1 cellular context compared by ENCODE assay signal in genomic region chr19:44002212-44002565, GRCh38.
TF ChIP-seq lines count a peak whose summit lies in the region.

No MANE protein-coding gene starts in this region.

TF ChIP-seq in K562, 482 proteins besides CTCF, POLR2A, EP300 and RAD21:
- TF ChIP-seq ZNF311 (CRISPR knock-in tag; IDR thresholded peaks at IDR 0.05), result no peak
- TF ChIP-seq, protein P1, sequence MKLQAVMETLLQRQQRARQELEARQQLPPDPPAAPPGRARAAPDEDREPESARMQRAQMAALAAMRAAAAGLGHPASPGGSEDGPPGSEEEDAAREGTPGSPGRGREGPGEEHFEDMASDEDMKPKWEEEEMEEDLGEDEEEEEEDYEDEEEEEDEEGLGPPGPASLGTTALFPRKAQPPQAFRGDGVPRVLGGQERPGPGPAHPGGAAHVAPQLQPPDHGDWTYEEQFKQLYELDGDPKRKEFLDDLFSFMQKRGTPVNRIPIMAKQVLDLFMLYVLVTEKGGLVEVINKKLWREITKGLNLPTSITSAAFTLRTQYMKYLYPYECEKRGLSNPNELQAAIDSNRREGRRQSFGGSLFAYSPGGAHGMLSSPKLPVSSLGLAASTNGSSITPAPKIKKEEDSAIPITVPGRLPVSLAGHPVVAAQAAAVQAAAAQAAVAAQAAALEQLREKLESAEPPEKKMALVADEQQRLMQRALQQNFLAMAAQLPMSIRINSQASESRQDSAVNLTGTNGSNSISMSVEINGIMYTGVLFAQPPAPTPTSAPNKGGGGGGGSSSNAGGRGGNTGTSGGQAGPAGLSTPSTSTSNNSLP (IDR thresholded peaks at IDR 0.05; ENCODE audit: borderline replicate concordance, low read depth, low read length), result no peak
TF ChIP-seq in K562: peak in this region for 0.
